ENCODE assay signal across 8 cellular contexts in genomic region chr4:53804719-53805118, GRCh38.
DNase-seq lines count a peak whose midpoint lies in the region; ATAC-seq, FAIRE-seq and TF ChIP-seq lines count a peak whose summit lies in the region.

No MANE protein-coding gene starts in this region.

- H3K36me3 Mint-ChIP-seq in activated CD8-positive, alpha-beta T cell treated with anti-CD3 and anti-CD28 coated beads for 36 hours (ENCODE audit: low read depth): no peaks in the 10 kb centered on the region

- FAIRE-seq in GM18507 (lab: Jason Lieb, UNC) (peak; percentile 53), kidney (lab: Jason Lieb, UNC) (no peak), frontal cortex (lab: Jason Lieb, UNC) (no peak)

- H3K9ac ChIP-seq in kidney (ENCODE audit: low read length in 2 of 2): no peak overlapping the region

- POLR2A ChIA-PET in activated CD8-positive, alpha-beta T cell treated with anti-CD3 and anti-CD28 coated beads for 36 hours (lab: Charles Lee): no interaction called here

- no peak overlapping the region for H3K4me3 ChIP-seq in Jurkat, Clone E6-1 (ENCODE audit: low read length)
- no peak overlapping the region for H3K4me3 ChIP-seq in kidney (ENCODE audit: low read length in 2 of 2)

- no peaks in the 10 kb centered on the region for H3K9me3 ChIP-seq in kidney (ENCODE audit: control insufficient read depth in 1 of 2, low read length in 2 of 2)

- no peaks in the 10 kb centered on the region for H3K36me3 ChIP-seq in kidney (ENCODE audit: control insufficient read depth in 1 of 2, insufficient read depth in 2 of 2, low read length in 2 of 2)

- no peak overlapping the region for H3K4me3 Mint-ChIP-seq in activated CD8-positive, alpha-beta T cell treated with anti-CD3 and anti-CD28 coated beads for 36 hours

- H3K27ac ChIP-seq in kidney (ENCODE audit: low read depth in 2 of 2, low read length in 2 of 2): no peak overlapping the region

- ATAC-seq in activated CD8-positive, alpha-beta T cell treated with anti-CD3 and anti-CD28 coated beads for 36 hours: no peak

- H3K9me3 Mint-ChIP-seq in activated CD8-positive, alpha-beta T cell treated with anti-CD3 and anti-CD28 coated beads for 36 hours: no peaks in the 10 kb centered on the region

- no peaks in the 10 kb centered on the region for H3K27me3 Mint-ChIP-seq in activated CD8-positive, alpha-beta T cell treated with anti-CD3 and anti-CD28 coated beads for 36 hours

- intact Hi-C loops in activated CD8-positive, alpha-beta T cell treated with anti-CD3 and anti-CD28 coated beads for 36 hours (cut with micrococcal nuclease): no loop called here
- intact Hi-C loops in kidney (cut with DNase I): no loop called here

- H3K4me1 Mint-ChIP-seq in activated CD8-positive, alpha-beta T cell treated with anti-CD3 and anti-CD28 coated beads for 36 hours (ENCODE audit: low read depth): no peaks in the 10 kb centered on the region

- H3K4me1 ChIP-seq in kidney (ENCODE audit: control insufficient read depth in 1 of 2, insufficient read depth in 1 of 2, low read depth in 1 of 2, low read length in 2 of 2): no peaks in the 10 kb centered on the region

- CTCF ChIA-PET in activated CD8-positive, alpha-beta T cell treated with anti-CD3 and anti-CD28 coated beads for 36 hours (lab: Charles Lee): interaction anchor here (0.9 to 1.5 kb wide), 4 partner anchors 10 to 608 kb away, joined by 3 to 4 read pairs (median 3); no protein-coding TSS in a partner anchor

- TF ChIP-seq CTCF in activated CD8-positive, alpha-beta T cell treated with anti-CD3 and anti-CD28 coated beads for 36 hours (IDR thresholded peaks at IDR 0.05): peak; percentile 54
- peak; percentile 41 for TF ChIP-seq CTCF in kidney (IDR thresholded peaks at IDR 0.05; ENCODE audit: borderline replicate concordance, extremely low read depth, insufficient read depth)

- no peak overlapping the region for H3K27ac Mint-ChIP-seq in activated CD8-positive, alpha-beta T cell treated with anti-CD3 and anti-CD28 coated beads for 36 hours

- peak; percentile 1 to 6 for DNase-seq in AML-193 (lab: John Stamatoyannopoulos, UW)
- peak; percentile 17 for DNase-seq in GM18507 (ENCODE audit: extremely low spot score, insufficient read length, low read depth)
- peak; percentile 12 for DNase-seq in Jurkat, Clone E6-1 (ENCODE audit: low read depth, low spot score)
- peak; percentile 59 for DNase-seq in activated CD8-positive, alpha-beta T cell treated with anti-CD3 and anti-CD28 coated beads for 36 hours
- no peak for DNase-seq in kidney
- DNase-seq in frontal cortex (ENCODE audit: low spot score in 2 of 2): no peak
- DNase-seq in NCI-H1092 treated with DMSO at 0.1 percent for 48 hours (lab: John Stamatoyannopoulos, UW): no peak
- DNase-seq in stimulated activated naive CD4-positive, alpha-beta T cell (lab: John Stamatoyannopoulos, UW): no peak

Comparison
In these comparisons a context has a peak if more than half of its experiments do, and no peak if none do; other contexts are left out.
1. DNase-seq: peak in AML-193 (2 of 2), GM18507 (single experiment), Jurkat, Clone E6-1 (single experiment) and activated CD8-positive, alpha-beta T cell treated with anti-CD3 and anti-CD28 coated beads for 36 hours (single experiment); none in kidney (single experiment), frontal cortex (0 of 2), NCI-H1092 treated with DMSO at 0.1 percent for 48 hours (single experiment) and stimulated activated naive CD4-positive, alpha-beta T cell (0 of 6).